Comparison of ENCODE assay signal across 8 cellular contexts in genomic region chr3:187041362-187042061, GRCh38.
DNase-seq lines count a peak whose midpoint lies in the region; ATAC-seq lines count a peak whose summit lies in the region.

No MANE protein-coding gene starts in this region.

- ATAC-seq in HG03469 (IDR thresholded peaks at IDR 0.05; ENCODE audit: unreplicated experiment) (peak; percentile 39), HG02884 (IDR thresholded peaks at IDR 0.05; ENCODE audit: unreplicated experiment) (no peak), GM18873 (IDR thresholded peaks at IDR 0.05; ENCODE audit: low FRiP score, unreplicated experiment) (no peak)

- DNase-seq in NK-92 treated with Interleukin-12 subunit alpha and Interleukin-12 subunit beta, amount 100 ng/mL, for 24 hours (lab: John Stamatoyannopoulos, UW), result peak; percentile 29
- DNase-seq in NK-92 (lab: John Stamatoyannopoulos, UW; ENCODE audit: unreplicated experiment) (no peak), activated T-cell treated with anti-CD3 and anti-CD28 coated beads for 1 hour (ENCODE audit: low read depth) (peak; percentile 35), lung microvascular endothelial cell (ENCODE audit: low read depth in 2 of 2) (peak; percentile 59 to 74), cortex of kidney (lab: John Stamatoyannopoulos, UW) (no peak)

Comparison
In these comparisons a context has a peak if more than half of its experiments do, and no peak if none do; other contexts are left out.
1. DNase-seq: peak in NK-92 treated with Interleukin-12 subunit alpha and Interleukin-12 subunit beta, amount 100 ng/mL, for 24 hours (single experiment), activated T-cell treated with anti-CD3 and anti-CD28 coated beads for 1 hour (single experiment) and lung microvascular endothelial cell (2 of 2); none in NK-92 (single experiment) and cortex of kidney (single experiment).